13 cellular contexts compared by ENCODE assay signal in genomic region chr11:117456027-117456720, GRCh38.
DNase-seq lines count a peak whose midpoint lies in the region; ATAC-seq, FAIRE-seq and TF ChIP-seq lines count a peak whose summit lies in the region.
"Had no signal": no experiment of that assay in that cellular context is flagged by ENCODE, and none has a peak within 500 bp of the region (broad histone marks: within the 10 kb centered on the region; RNA-seq: fewer than 3 reads in every experiment).

No MANE protein-coding gene starts in this region.

- peak; percentile 78 for ATAC-seq in GM18873 (IDR thresholded peaks at IDR 0.05; ENCODE audit: low FRiP score, unreplicated experiment)
- peak; percentile 79 for ATAC-seq in HG02870 (IDR thresholded peaks at IDR 0.05; ENCODE audit: unreplicated experiment)
- ATAC-seq in activated CD8-positive, alpha-beta T cell treated with anti-CD3 and anti-CD28 coated beads for 36 hours = peak; percentile 88
- ATAC-seq: natural killer cell had no signal

- no peak overlapping the region for H3K9ac ChIP-seq in kidney (ENCODE audit: low read length in 2 of 2)

- peaks cover 11% of the 10 kb centered on the region for H3K9me3 Mint-ChIP-seq in activated CD8-positive, alpha-beta T cell treated with anti-CD3 and anti-CD28 coated beads for 36 hours
- no peaks in the 10 kb centered on the region for H3K9me3 Mint-ChIP-seq in endothelial cell (ENCODE audit: unreplicated experiment)
- peaks cover 8% of the 10 kb centered on the region for H3K9me3 Mint-ChIP-seq in activated T-helper 2 cell treated with anti-CD3 and anti-CD28 coated beads, Interferon-gamma antibody, Interleukin-2, Interleukin-4, amounts not matched to agents 10 μg/mL and 5 μg/mL and 100 μg/mL, durations not matched to agents 14 hours and 24 hours and 36 hours

- FAIRE-seq in kidney (lab: Jason Lieb, UNC) = no peak
- FAIRE-seq: RCC 7860 had no signal

- H3K36me3 Mint-ChIP-seq in activated CD8-positive, alpha-beta T cell treated with anti-CD3 and anti-CD28 coated beads for 36 hours (ENCODE audit: low read depth) = no peaks in the 10 kb centered on the region
- no peaks in the 10 kb centered on the region for H3K36me3 Mint-ChIP-seq in endothelial cell (ENCODE audit: low read depth, unreplicated experiment)
- no peaks in the 10 kb centered on the region for H3K36me3 Mint-ChIP-seq in activated T-helper 2 cell treated with anti-CD3 and anti-CD28 coated beads, Interferon-gamma antibody, Interleukin-2, Interleukin-4, amounts not matched to agents 10 μg/mL and 5 μg/mL and 100 μg/mL, durations not matched to agents 14 hours and 24 hours and 36 hours (ENCODE audit: low read depth)
- H3K36me3 Mint-ChIP-seq: natural killer cell had no signal

- H3K27ac ChIP-seq in kidney (ENCODE audit: low read depth in 2 of 2, low read length in 2 of 2) = no peak overlapping the region

- no peaks in the 10 kb centered on the region for H3K36me3 ChIP-seq in kidney (ENCODE audit: control insufficient read depth in 1 of 2, insufficient read depth in 2 of 2, low read length in 2 of 2)

- H3K9me3 ChIP-seq in kidney (ENCODE audit: control insufficient read depth in 1 of 2, low read length in 2 of 2) = peaks cover 0 to 11% of the 10 kb centered on the region in 2 donors

- peaks cover 10% of the 10 kb centered on the region for H3K4me1 Mint-ChIP-seq in activated CD8-positive, alpha-beta T cell treated with anti-CD3 and anti-CD28 coated beads for 36 hours (ENCODE audit: low read depth)
- H3K4me1 Mint-ChIP-seq in endothelial cell (ENCODE audit: unreplicated experiment) = no peaks in the 10 kb centered on the region
- H3K4me1 Mint-ChIP-seq in activated T-helper 2 cell treated with anti-CD3 and anti-CD28 coated beads, Interferon-gamma antibody, Interleukin-2, Interleukin-4, amounts not matched to agents 10 μg/mL and 5 μg/mL and 100 μg/mL, durations not matched to agents 14 hours and 24 hours and 36 hours (ENCODE audit: low read depth) = peaks cover 4% of the 10 kb centered on the region
- H3K4me1 Mint-ChIP-seq: immature natural killer cell, natural killer cell had no signal

- H3K4me3 Mint-ChIP-seq in activated CD8-positive, alpha-beta T cell treated with anti-CD3 and anti-CD28 coated beads for 36 hours = no peak overlapping the region
- no peak overlapping the region for H3K4me3 Mint-ChIP-seq in endothelial cell (ENCODE audit: unreplicated experiment)
- no peak overlapping the region for H3K4me3 Mint-ChIP-seq in activated T-helper 2 cell treated with anti-CD3 and anti-CD28 coated beads, Interferon-gamma antibody, Interleukin-2, Interleukin-4, amounts not matched to agents 10 μg/mL and 5 μg/mL and 100 μg/mL, durations not matched to agents 14 hours and 24 hours and 36 hours (ENCODE audit: low read depth)
- H3K4me3 Mint-ChIP-seq: immature natural killer cell, natural killer cell had no signal

- POLR2A ChIA-PET in activated CD8-positive, alpha-beta T cell treated with anti-CD3 and anti-CD28 coated beads for 36 hours (lab: Charles Lee) = no interaction called here

- TF ChIP-seq CTCF in GM10266 (IDR thresholded peaks at IDR 0.05; ENCODE audit: control insufficient read depth, insufficient read depth, low read depth, missing control alignments) = no peak
- no peak for TF ChIP-seq CTCF in activated CD8-positive, alpha-beta T cell treated with anti-CD3 and anti-CD28 coated beads for 36 hours (IDR thresholded peaks at IDR 0.05)
- no peak for TF ChIP-seq CTCF in kidney (IDR thresholded peaks at IDR 0.05; ENCODE audit: borderline replicate concordance, extremely low read depth, insufficient read depth)
- no peak for TF ChIP-seq CTCF in endothelial cell (IDR thresholded peaks at IDR 0.05; ENCODE audit: unreplicated experiment)

- CTCF ChIA-PET in activated CD8-positive, alpha-beta T cell treated with anti-CD3 and anti-CD28 coated beads for 36 hours (lab: Charles Lee) = interaction anchor here (2.5 kb wide), 1 partner anchor 30 kb away, joined by 15 read pairs; no protein-coding TSS in a partner anchor

- H3K4me1 ChIP-seq in kidney (ENCODE audit: control insufficient read depth in 1 of 2, insufficient read depth in 1 of 2, low read depth in 1 of 2, low read length in 2 of 2) = no peaks in the 10 kb centered on the region

- DNase-seq in GM10266 (ENCODE audit: extremely low spot score) (peak; percentile 80), kidney (no peak), mesenteric fat pad (ENCODE audit: low spot score) (no peak), endothelial cell (ENCODE audit: low spot score) (no peak)
- peak; percentile 64 for DNase-seq in activated CD8-positive, alpha-beta T cell treated with anti-CD3 and anti-CD28 coated beads for 36 hours
- no peak for DNase-seq in activated T-helper 2 cell treated with anti-CD3 and anti-CD28 coated beads, Interferon-gamma antibody, Interleukin-2, Interleukin-4, amounts not matched to agents 10 μg/mL and 5 μg/mL and 100 μg/mL, durations not matched to agents 14 hours and 24 hours and 36 hours (ENCODE audit: low spot score)
- DNase-seq: aorta, immature natural killer cell, natural killer cell, NCI-H1417 had no signal

- H3K27me3 Mint-ChIP-seq in activated CD8-positive, alpha-beta T cell treated with anti-CD3 and anti-CD28 coated beads for 36 hours = peaks cover 2% of the 10 kb centered on the region
- H3K27me3 Mint-ChIP-seq in endothelial cell (ENCODE audit: unreplicated experiment) = peaks cover 9% of the 10 kb centered on the region
- no peaks in the 10 kb centered on the region for H3K27me3 Mint-ChIP-seq in activated T-helper 2 cell treated with anti-CD3 and anti-CD28 coated beads, Interferon-gamma antibody, Interleukin-2, Interleukin-4, amounts not matched to agents 10 μg/mL and 5 μg/mL and 100 μg/mL, durations not matched to agents 14 hours and 24 hours and 36 hours (ENCODE audit: low read depth)

- no peak overlapping the region for H3K4me3 ChIP-seq in kidney (ENCODE audit: low read length in 2 of 2)

- peak overlapping the region; percentile 26 for H3K27ac Mint-ChIP-seq in activated CD8-positive, alpha-beta T cell treated with anti-CD3 and anti-CD28 coated beads for 36 hours
- no peak overlapping the region for H3K27ac Mint-ChIP-seq in endothelial cell (ENCODE audit: unreplicated experiment)
- no peak overlapping the region for H3K27ac Mint-ChIP-seq in activated T-helper 2 cell treated with anti-CD3 and anti-CD28 coated beads, Interferon-gamma antibody, Interleukin-2, Interleukin-4, amounts not matched to agents 10 μg/mL and 5 μg/mL and 100 μg/mL, durations not matched to agents 14 hours and 24 hours and 36 hours
- H3K27ac Mint-ChIP-seq: immature natural killer cell, natural killer cell had no signal

- intact Hi-C loops in activated CD8-positive, alpha-beta T cell treated with anti-CD3 and anti-CD28 coated beads for 36 hours (cut with micrococcal nuclease) = no loop called here
- intact Hi-C loops in kidney (cut with DNase I) = no loop called here
- intact Hi-C loops in activated T-helper 2 cell treated with anti-CD3 and anti-CD28 coated beads, Interferon-gamma antibody, Interleukin-2, Interleukin-4, amounts not matched to agents 10 μg/mL and 5 μg/mL and 100 μg/mL, durations not matched to agents 14 hours and 24 hours and 36 hours (cut with micrococcal nuclease) = no loop called here

Comparison
In these comparisons a context has a peak if more than half of its experiments do, and no peak if none do; other contexts are left out.
1. DNase-seq: peak in GM10266 (single experiment) and activated CD8-positive, alpha-beta T cell treated with anti-CD3 and anti-CD28 coated beads for 36 hours (single experiment); none in kidney (single experiment), mesenteric fat pad (single experiment), endothelial cell (single experiment) and activated T-helper 2 cell treated with anti-CD3 and anti-CD28 coated beads, Interferon-gamma antibody, Interleukin-2, Interleukin-4, amounts not matched to agents 10 μg/mL and 5 μg/mL and 100 μg/mL, durations not matched to agents 14 hours and 24 hours and 36 hours (single experiment).
2. Peak in every context shown above with its lines, with median percentiles within 50 percentile points of each other: ATAC-seq.